Comparison of ENCODE assay signal across 21 cellular contexts in the genomic region with DNA sequence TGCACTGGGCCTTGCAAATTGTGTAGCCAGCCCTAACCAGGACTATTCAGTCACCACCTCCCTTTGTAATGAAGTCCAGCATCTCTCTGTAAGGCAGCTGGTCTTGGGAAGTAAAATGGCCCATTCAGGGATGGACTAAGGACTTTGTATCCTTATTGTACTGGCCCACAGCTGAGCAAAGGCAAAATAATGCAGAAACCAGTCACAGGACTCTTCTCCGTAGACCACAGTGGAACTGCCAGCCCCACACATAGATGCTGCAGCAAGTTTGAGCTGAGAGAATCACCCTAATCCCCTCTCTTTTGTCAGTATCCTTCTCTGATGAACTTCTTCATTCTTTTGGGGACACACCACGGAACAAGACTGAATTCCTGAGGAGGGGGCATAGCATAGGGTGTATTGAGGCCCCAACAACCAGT.
DNase-seq lines count a peak whose midpoint lies in the region; ATAC-seq and TF ChIP-seq lines count a peak whose summit lies in the region.
"Had no signal": no experiment of that assay in that cellular context is flagged by ENCODE, and none has a peak within 500 bp of the region (broad histone marks: within the 10 kb centered on the region; RNA-seq: fewer than 3 reads in every experiment).

No MANE protein-coding gene starts in this region.

- no peak overlapping the region for H3K9ac ChIP-seq in NT2/D1 (ENCODE audit: insufficient read length, low read depth)

- TF ChIP-seq POLR2A in GM18505 (IDR thresholded peaks at IDR 0.05; ENCODE audit: borderline replicate concordance, extremely low read depth, insufficient read depth, insufficient read length) (no peak), testis (IDR thresholded peaks at IDR 0.05) (no peak)

- 91 to 94% methylated on average over 2 of the region's 2 CpGs for WGBS in testis, 2 donors

- no peaks in the 10 kb centered on the region for H3K36me3 Mint-ChIP-seq in activated naive CD4-positive, alpha-beta T cell treated with anti-CD3 and anti-CD28 coated beads, Interleukin-2, amount 50 U/mL, for 72 hours
- no peaks in the 10 kb centered on the region for H3K36me3 Mint-ChIP-seq in CD4-positive, alpha-beta memory T cell
- H3K36me3 Mint-ChIP-seq: CD8-positive, alpha-beta T cell had no signal

- no peak for TF ChIP-seq CTCF in testis (IDR thresholded peaks at IDR 0.05)

- H3K4me3 ChIP-seq in NT2/D1 (ENCODE audit: insufficient read length, low read depth) (no peak overlapping the region), testis (no peak overlapping the region)
- no peak overlapping the region for H3K4me3 ChIP-seq in CD4-positive, alpha-beta memory T cell (ENCODE audit: low read length in 2 of 2)

- peaks cover 0 to 6% of the 10 kb centered on the region in 2 donors for H3K9me3 Mint-ChIP-seq in activated naive CD4-positive, alpha-beta T cell treated with anti-CD3 and anti-CD28 coated beads, Interleukin-2, amount 50 U/mL, for 72 hours
- H3K9me3 Mint-ChIP-seq in CD4-positive, alpha-beta memory T cell: peaks cover 0 to 5% (median 0%) of the 10 kb centered on the region in 8 donors

- intact Hi-C loops in CD4-positive, alpha-beta memory T cell (cut with micrococcal nuclease): no loop called here
- intact Hi-C loops in testis (cut with DNase I; ENCODE audit: low total_unique reads): no loop called here

- CTCF ChIA-PET in CD4-positive, alpha-beta memory T cell (lab: Charles Lee; ENCODE audit: partially characterized antibody): no interaction called here

- H3K4me3 Mint-ChIP-seq in CD4-positive, alpha-beta memory T cell: no peak overlapping the region
- H3K4me3 Mint-ChIP-seq: CD8-positive, alpha-beta T cell had no signal

- no peak for ATAC-seq in activated naive CD4-positive, alpha-beta T cell treated with anti-CD3 and anti-CD28 coated beads, Interleukin-2, amount 50 U/mL, for 72 hours
- ATAC-seq in GM18505 (IDR thresholded peaks at IDR 0.05; ENCODE audit: unreplicated experiment): no peak
- ATAC-seq: CD8-positive, alpha-beta T cell had no signal

- no peaks in the 10 kb centered on the region for H3K27me3 ChIP-seq in NT2/D1 (ENCODE audit: insufficient read depth, insufficient read length)
- H3K27me3 ChIP-seq in CD4-positive, alpha-beta memory T cell (ENCODE audit: insufficient read depth, low read length): no peaks in the 10 kb centered on the region
- H3K27me3 ChIP-seq in testis: no peaks in the 10 kb centered on the region
- H3K27me3 ChIP-seq: BE2C had no signal

- H3K27ac ChIP-seq in caudate nucleus (ENCODE audit: low read depth, low read length): peak overlapping the region; percentile 96
- H3K27ac ChIP-seq in CD4-positive, alpha-beta memory T cell (ENCODE audit: low read depth, low read length): no peak overlapping the region
- no peak overlapping the region for H3K27ac ChIP-seq in testis

- no peaks in the 10 kb centered on the region for H3K9me3 ChIP-seq in NT2/D1 (ENCODE audit: insufficient read depth, low read length)
- H3K9me3 ChIP-seq in CD4-positive, alpha-beta memory T cell (ENCODE audit: control insufficient read depth in 1 of 2, low read length in 2 of 2): no peaks in the 10 kb centered on the region
- no peaks in the 10 kb centered on the region for H3K9me3 ChIP-seq in testis
- H3K9me3 ChIP-seq: BE2C had no signal

- no peak overlapping the region for H3K27ac Mint-ChIP-seq in activated naive CD4-positive, alpha-beta T cell treated with anti-CD3 and anti-CD28 coated beads, Interleukin-2, amount 50 U/mL, for 72 hours
- H3K27ac Mint-ChIP-seq in CD4-positive, alpha-beta memory T cell: peak overlapping the region in 1 of 7 donors; percentile 30
- H3K27ac Mint-ChIP-seq: CD8-positive, alpha-beta T cell had no signal

- no peaks in the 10 kb centered on the region for H3K27me3 Mint-ChIP-seq in CD4-positive, alpha-beta memory T cell

- POLR2A ChIA-PET in CD4-positive, alpha-beta memory T cell (lab: Charles Lee; ENCODE audit: partially characterized antibody): no interaction called here

- peaks cover 0 to 2% (median under 1%) of the 10 kb centered on the region in 4 donors for H3K4me1 Mint-ChIP-seq in CD4-positive, alpha-beta memory T cell

- H3K36me3 ChIP-seq in NT2/D1 (ENCODE audit: insufficient read depth, insufficient read length, low read length) (no peaks in the 10 kb centered on the region), testis (ENCODE audit: low read depth, missing control alignments) (no peaks in the 10 kb centered on the region)
- H3K36me3 ChIP-seq in CD4-positive, alpha-beta memory T cell (ENCODE audit: insufficient read depth, low read length): no peaks in the 10 kb centered on the region
- H3K36me3 ChIP-seq: BE2C had no signal

- H3K4me1 ChIP-seq in NT2/D1 (ENCODE audit: insufficient read depth, insufficient read length): peaks cover 5% of the 10 kb centered on the region
- H3K4me1 ChIP-seq in CD4-positive, alpha-beta memory T cell (ENCODE audit: insufficient read depth, low read length): no peaks in the 10 kb centered on the region
- peaks cover 3% of the 10 kb centered on the region for H3K4me1 ChIP-seq in testis

- peak; percentile 65 for DNase-seq in NT2/D1 (ENCODE audit: low read depth, low spot score)
- DNase-seq in caudate nucleus (lab: John Stamatoyannopoulos, UW): peak in 43 of 61 donors; percentile 2 to 86 (median 49)
- peak; percentile 22 for DNase-seq in iPS-NIHi11 (ENCODE audit: low spot score)
- peak; percentile 98 for DNase-seq in pons (ENCODE audit: low spot score)
- DNase-seq in activated naive CD4-positive, alpha-beta T cell treated with anti-CD3 and anti-CD28 coated beads, Interleukin-2, amount 50 U/mL, for 72 hours (ENCODE audit: low spot score in 2 of 2): no peak
- no peak for DNase-seq in CD4-positive, alpha-beta memory T cell
- DNase-seq in testis: no peak
- DNase-seq: ACHN; BE2C; CD8-positive, alpha-beta T cell; DND-41; GDM1; GOT3; IMR-90; MV-4-11; NCI-H1436; NCI-H2081; NCI-H524; OCI-M1; RPMI8226 had no signal

Comparison
In these comparisons a context has a peak if more than half of its experiments do, and no peak if none do; other contexts are left out.
1. DNase-seq: peak in NT2/D1 (single experiment), caudate nucleus (43 of 61), iPS-NIHi11 (single experiment) and pons (single experiment); none in activated naive CD4-positive, alpha-beta T cell treated with anti-CD3 and anti-CD28 coated beads, Interleukin-2, amount 50 U/mL, for 72 hours (0 of 2), CD4-positive, alpha-beta memory T cell (0 of 5) and testis (single experiment).